ENCODE assay signal across 8 cellular contexts in the genomic region with DNA sequence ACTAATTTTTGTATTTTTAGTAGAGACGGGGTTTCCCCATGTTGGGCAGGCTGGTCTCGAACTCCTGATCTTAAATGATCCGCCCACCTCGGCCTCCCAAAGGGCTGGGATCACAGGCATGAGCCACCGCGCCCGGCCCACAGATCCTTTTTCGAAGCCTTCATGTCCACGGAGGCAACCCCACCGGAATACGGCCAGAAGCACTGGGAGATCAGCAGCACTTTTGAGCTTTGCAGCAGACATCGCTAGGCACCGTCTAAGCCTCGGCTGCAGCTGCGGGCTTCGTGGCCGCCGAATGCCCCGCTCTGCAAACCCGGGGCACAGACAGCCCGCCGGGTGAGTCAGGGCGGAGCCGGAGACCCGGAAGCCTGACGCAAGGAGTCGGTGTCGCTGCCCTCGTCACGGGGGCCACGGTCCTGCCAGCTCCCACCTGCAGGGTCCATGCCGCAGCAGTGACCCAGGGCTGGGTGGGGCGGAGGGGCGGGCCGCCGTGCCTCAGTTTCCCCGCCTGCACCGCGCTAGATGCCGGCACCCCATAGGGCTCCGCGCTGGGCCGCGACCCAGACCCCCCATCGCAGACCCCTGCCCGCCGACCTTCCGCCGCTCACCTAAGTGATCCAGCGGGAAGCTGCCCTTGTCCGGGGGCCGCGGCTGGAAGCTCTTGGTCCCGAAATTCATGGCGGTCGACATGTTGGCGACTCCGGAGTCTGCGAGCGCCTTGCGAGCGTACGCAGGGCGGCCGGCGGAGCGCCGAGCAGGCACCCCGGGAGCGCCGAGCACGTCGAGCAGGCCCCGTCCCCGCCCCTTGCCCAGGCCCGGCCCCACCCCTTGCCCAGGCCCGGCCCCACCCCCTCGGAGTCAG. TPM values are rescaled to one million over a fixed set of nuclear protein-coding genes. Genes with fewer than 3 reads are reported as not detected.
DNase-seq lines count a peak whose midpoint lies in the region; ATAC-seq and TF ChIP-seq lines count a peak whose summit lies in the region.

A gene with protein sequence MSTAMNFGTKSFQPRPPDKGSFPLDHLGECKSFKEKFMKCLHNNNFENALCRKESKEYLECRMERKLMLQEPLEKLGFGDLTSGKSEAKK (minus strand): TSS at position 730 of the 862 bp plus-strand sequence. CDS start 40 bp downstream, at position 690.

- H2BK120ac ChIP-seq in trophoblast cell (ENCODE audit: insufficient read depth, low read length, poor library complexity), result peak within 1 kb of the TSS; percentile 81

- H3K4me1 ChIP-seq in trophoblast cell (ENCODE audit: control insufficient read depth in 1 of 2, insufficient read depth in 2 of 2, low read length in 2 of 2), result peaks cover 5 to 6% of the 10 kb centered on the region in 2 experiments
- peaks cover 0 to 39% (median 25%) of the 10 kb centered on the region in 4 donors for H3K4me1 ChIP-seq in tibial artery

- H3K4ac ChIP-seq in trophoblast cell (ENCODE audit: low read depth, low read length), result peak within 1 kb of the TSS; percentile 95

- CTCF ChIA-PET in GM10248 (lab: Yijun Ruan, JAX), result interaction anchor here (0.7 to 4.5 kb wide), 8 partner anchors 14 to 202 kb away, joined by 3 to 50 read pairs (median 5); no protein-coding TSS in a partner anchor

- no peak for TF ChIP-seq CTCF in GM10248 (IDR thresholded peaks at IDR 0.05; ENCODE audit: control extremely low read depth, extremely low read depth, low read depth, missing control alignments)
- peak in 1 of 2 experiments; percentile 13 for TF ChIP-seq CTCF in tibial artery (IDR thresholded peaks at IDR 0.05)

- H4K12ac ChIP-seq in trophoblast cell (ENCODE audit: low read depth, low read length), result peak within 1 kb of the TSS; percentile 92

- peak within 1 kb of the TSS; percentile 57 for H2AK5ac ChIP-seq in trophoblast cell (ENCODE audit: low read length)

- intact Hi-C loops in cardiac septum (cut with DNase I), result no loop called here
- intact Hi-C loops in tibial artery (cut with DNase I; ENCODE audit: low total_unique reads), result no loop called here

- H3K36me3 ChIP-seq in trophoblast cell (ENCODE audit: control insufficient read depth in 1 of 2, insufficient read depth in 2 of 2, low read length in 2 of 2), result peaks cover 17 to 22% of the 10 kb centered on the region in 2 experiments
- peaks cover 14 to 28% (median 14%) of the 10 kb centered on the region in 3 donors for H3K36me3 ChIP-seq in tibial artery

- DNase-seq in GM10248 (ENCODE audit: extremely low spot score) (peak; percentile 94), NCI-H1092 (lab: John Stamatoyannopoulos, UW) (peak; percentile 80), SW480 (ENCODE audit: low spot score) (peak; percentile 89), cardiac septum (ENCODE audit: low spot score) (peak; percentile 94), trophoblast cell (peak; percentile 81 to 88), tibial artery (peak; percentile 77 to 93)
- peak; percentile 77 for DNase-seq in activated naive CD8-positive, alpha-beta T cell treated with anti-CD3 and anti-CD28 coated beads, Interleukin-2, amount 50 U/mL, for 16 hours (ENCODE audit: low read depth, low spot score)

- H4K91ac ChIP-seq in trophoblast cell (ENCODE audit: low read depth, low read length), result peak within 1 kb of the TSS; percentile 95

- H3K14ac ChIP-seq in trophoblast cell (ENCODE audit: low read length), result peak within 1 kb of the TSS; percentile 90

- H3K23ac ChIP-seq in trophoblast cell (ENCODE audit: low read length), result no peak within 1 kb of the TSS

- H3K79me1 ChIP-seq in trophoblast cell (ENCODE audit: low read length), result peaks cover 8% of the 10 kb centered on the region

- H3K9me3 ChIP-seq in trophoblast cell (ENCODE audit: insufficient read depth, low read depth, low read length) (peaks cover 3% of the 10 kb centered on the region), tibial artery (no peaks in the 10 kb centered on the region)

- no CpG with 5 or more reads among the region's 78 CpGs for whole genome bisulfite sequencing in trophoblast cell (ENCODE audit: extremely low coverage, insufficient coverage, insufficient read length)

- H3K27ac ChIP-seq in trophoblast cell (ENCODE audit: low read depth, low read length) (peak within 1 kb of the TSS; percentile 70), tibial artery (peak within 1 kb of the TSS; percentile 95 to 96)

- peak; percentile 67 for ATAC-seq in HG02588 (IDR thresholded peaks at IDR 0.05; ENCODE audit: unreplicated experiment)

- peak within 1 kb of the TSS; percentile 99 for H3K4me3 ChIP-seq in trophoblast cell (ENCODE audit: low read depth, low read length)
- peak within 1 kb of the TSS; percentile 93 to 97 for H3K4me3 ChIP-seq in tibial artery

- H3K18ac ChIP-seq in trophoblast cell (ENCODE audit: low read length), result peak within 1 kb of the TSS; percentile 95

- peak within 1 kb of the TSS; percentile 95 for H4K8ac ChIP-seq in trophoblast cell (ENCODE audit: low read depth, low read length)

- peak within 1 kb of the TSS; percentile 41 for H2BK12ac ChIP-seq in trophoblast cell (ENCODE audit: low read length)

- POLR2A ChIA-PET in GM10248 (lab: Yijun Ruan, JAX), result interaction anchor here (0.6 to 1.5 kb wide), 6 partner anchors 12 to 428 kb away, joined by 3 to 7 read pairs (median 4); no protein-coding TSS in a partner anchor

- H2AFZ ChIP-seq in trophoblast cell (ENCODE audit: insufficient read depth, low read length, poor library complexity), result peak within 1 kb of the TSS; percentile 98

- H3K27me3 ChIP-seq in trophoblast cell (ENCODE audit: insufficient read depth, low read length), result no peaks in the 10 kb centered on the region
- no peaks in the 10 kb centered on the region for H3K27me3 ChIP-seq in tibial artery

- H3K9ac ChIP-seq in trophoblast cell (ENCODE audit: low read length), result peak within 1 kb of the TSS; percentile 94

- H2BK5ac ChIP-seq in trophoblast cell (ENCODE audit: low read depth, low read length, poor library complexity), result peak within 1 kb of the TSS; percentile 78

- H3K4me2 ChIP-seq in trophoblast cell (ENCODE audit: low read length), result peak within 1 kb of the TSS; percentile 72

- H3K79me2 ChIP-seq in trophoblast cell (ENCODE audit: control insufficient read depth, insufficient read depth, low read length, poor library complexity), result peaks cover 9% of the 10 kb centered on the region

RNA-seq across cellular contexts. Expression of the gene that starts here (rescaled TPM):
- total RNA-seq in cardiac septum, result 7.3 TPM
- polyA plus RNA-seq in trophoblast cell (2013), result 8.3 and 8.4 TPM in 2 replicates

Comparison
In these comparisons a context has a peak if more than half of its experiments do, and no peak if none do; other contexts are left out.
1. Peak in every context shown above with its lines: DNase-seq, ATAC-seq, H3K4me3 ChIP-seq and H3K27ac ChIP-seq.